1 cellular context compared by ENCODE assay signal in the genomic region with DNA sequence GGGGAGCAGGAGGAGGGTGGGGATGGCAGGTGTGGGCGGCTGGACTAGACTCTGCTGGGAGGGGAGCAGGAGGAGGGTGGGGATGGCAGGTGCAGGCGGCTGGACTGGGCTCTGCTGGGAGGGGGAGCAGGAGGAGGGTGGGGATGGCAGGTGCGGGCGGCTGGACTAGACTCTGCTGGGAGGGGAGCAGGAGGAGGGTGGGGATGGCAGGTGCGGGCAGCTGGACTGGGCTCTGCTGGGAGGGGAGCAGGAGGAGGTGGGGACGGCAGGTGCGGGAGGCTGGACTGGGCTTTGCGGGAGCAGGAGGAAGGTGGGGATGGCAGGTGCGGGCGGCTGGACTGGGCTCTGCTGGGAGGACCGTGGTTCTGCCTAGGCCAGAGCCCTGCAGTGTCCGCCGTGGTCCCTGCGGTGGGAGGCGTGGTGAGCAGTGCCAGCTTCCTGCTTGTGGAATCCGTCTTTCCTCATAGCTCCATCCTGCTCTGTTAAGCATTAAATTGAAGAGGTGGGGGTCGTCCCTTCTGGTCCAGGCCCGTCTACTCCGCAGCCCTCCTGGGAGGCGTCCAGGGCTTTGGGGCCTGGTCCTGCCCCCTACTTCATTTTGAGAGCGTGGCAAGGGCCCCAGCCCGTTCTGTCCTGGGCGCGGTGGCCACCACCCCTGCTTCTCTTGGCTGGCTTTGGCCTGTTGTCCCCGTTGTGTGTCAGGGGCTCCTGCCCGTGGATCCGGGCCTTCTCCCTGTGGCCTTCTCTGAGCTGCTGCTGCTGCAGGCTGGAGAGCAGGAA.
TF ChIP-seq lines count a peak whose summit lies in the region.

No MANE protein-coding gene starts in this region.

TF ChIP-seq in H1, 55 proteins besides CTCF, POLR2A, EP300 and RAD21:
- TF ChIP-seq SIX5 (IDR thresholded peaks at IDR 0.05; ENCODE audit: low read depth, low read length) (no peak), JUN (IDR thresholded peaks at IDR 0.05; ENCODE audit: low read depth, low read length) (no peak), SP4 (IDR thresholded peaks at IDR 0.05; ENCODE audit: low read length) (no peak), KDM4A (IDR thresholded peaks at IDR 0.05; ENCODE audit: low read depth, low read length, severe bottlenecking) (no peak), KDM5A (IDR thresholded peaks at IDR 0.05; ENCODE audit: low read length) (no peak), MAFK (IDR thresholded peaks at IDR 0.05; ENCODE audit: low read depth, low read length) (no peak), SAP30 (IDR thresholded peaks at IDR 0.05; ENCODE audit: insufficient read depth, insufficient replicate concordance, low read length) (no peak), CBX8 (IDR thresholded peaks at IDR 0.05; ENCODE audit: borderline replicate concordance, low read depth, low read length) (no peak), RBBP5 (IDR thresholded peaks at IDR 0.05; ENCODE audit: borderline replicate concordance, low read depth, low read length) (no peak), SRF (IDR thresholded peaks at IDR 0.05; ENCODE audit: low read depth, low read length) (no peak), TCF12 (IDR thresholded peaks at IDR 0.05; ENCODE audit: low read depth, low read length) (no peak), RNF2 (IDR thresholded peaks at IDR 0.05; ENCODE audit: borderline replicate concordance, low read depth, low read length, missing control alignments, poor library complexity, severe bottlenecking) (no peak), TEAD4 (IDR thresholded peaks at IDR 0.05; ENCODE audit: low read depth, low read length) (no peak), NANOG (IDR thresholded peaks at IDR 0.05; ENCODE audit: insufficient read depth, low read depth, low read length, poor library complexity, severe bottlenecking) (no peak)
- TF ChIP-seq, protein P1, sequence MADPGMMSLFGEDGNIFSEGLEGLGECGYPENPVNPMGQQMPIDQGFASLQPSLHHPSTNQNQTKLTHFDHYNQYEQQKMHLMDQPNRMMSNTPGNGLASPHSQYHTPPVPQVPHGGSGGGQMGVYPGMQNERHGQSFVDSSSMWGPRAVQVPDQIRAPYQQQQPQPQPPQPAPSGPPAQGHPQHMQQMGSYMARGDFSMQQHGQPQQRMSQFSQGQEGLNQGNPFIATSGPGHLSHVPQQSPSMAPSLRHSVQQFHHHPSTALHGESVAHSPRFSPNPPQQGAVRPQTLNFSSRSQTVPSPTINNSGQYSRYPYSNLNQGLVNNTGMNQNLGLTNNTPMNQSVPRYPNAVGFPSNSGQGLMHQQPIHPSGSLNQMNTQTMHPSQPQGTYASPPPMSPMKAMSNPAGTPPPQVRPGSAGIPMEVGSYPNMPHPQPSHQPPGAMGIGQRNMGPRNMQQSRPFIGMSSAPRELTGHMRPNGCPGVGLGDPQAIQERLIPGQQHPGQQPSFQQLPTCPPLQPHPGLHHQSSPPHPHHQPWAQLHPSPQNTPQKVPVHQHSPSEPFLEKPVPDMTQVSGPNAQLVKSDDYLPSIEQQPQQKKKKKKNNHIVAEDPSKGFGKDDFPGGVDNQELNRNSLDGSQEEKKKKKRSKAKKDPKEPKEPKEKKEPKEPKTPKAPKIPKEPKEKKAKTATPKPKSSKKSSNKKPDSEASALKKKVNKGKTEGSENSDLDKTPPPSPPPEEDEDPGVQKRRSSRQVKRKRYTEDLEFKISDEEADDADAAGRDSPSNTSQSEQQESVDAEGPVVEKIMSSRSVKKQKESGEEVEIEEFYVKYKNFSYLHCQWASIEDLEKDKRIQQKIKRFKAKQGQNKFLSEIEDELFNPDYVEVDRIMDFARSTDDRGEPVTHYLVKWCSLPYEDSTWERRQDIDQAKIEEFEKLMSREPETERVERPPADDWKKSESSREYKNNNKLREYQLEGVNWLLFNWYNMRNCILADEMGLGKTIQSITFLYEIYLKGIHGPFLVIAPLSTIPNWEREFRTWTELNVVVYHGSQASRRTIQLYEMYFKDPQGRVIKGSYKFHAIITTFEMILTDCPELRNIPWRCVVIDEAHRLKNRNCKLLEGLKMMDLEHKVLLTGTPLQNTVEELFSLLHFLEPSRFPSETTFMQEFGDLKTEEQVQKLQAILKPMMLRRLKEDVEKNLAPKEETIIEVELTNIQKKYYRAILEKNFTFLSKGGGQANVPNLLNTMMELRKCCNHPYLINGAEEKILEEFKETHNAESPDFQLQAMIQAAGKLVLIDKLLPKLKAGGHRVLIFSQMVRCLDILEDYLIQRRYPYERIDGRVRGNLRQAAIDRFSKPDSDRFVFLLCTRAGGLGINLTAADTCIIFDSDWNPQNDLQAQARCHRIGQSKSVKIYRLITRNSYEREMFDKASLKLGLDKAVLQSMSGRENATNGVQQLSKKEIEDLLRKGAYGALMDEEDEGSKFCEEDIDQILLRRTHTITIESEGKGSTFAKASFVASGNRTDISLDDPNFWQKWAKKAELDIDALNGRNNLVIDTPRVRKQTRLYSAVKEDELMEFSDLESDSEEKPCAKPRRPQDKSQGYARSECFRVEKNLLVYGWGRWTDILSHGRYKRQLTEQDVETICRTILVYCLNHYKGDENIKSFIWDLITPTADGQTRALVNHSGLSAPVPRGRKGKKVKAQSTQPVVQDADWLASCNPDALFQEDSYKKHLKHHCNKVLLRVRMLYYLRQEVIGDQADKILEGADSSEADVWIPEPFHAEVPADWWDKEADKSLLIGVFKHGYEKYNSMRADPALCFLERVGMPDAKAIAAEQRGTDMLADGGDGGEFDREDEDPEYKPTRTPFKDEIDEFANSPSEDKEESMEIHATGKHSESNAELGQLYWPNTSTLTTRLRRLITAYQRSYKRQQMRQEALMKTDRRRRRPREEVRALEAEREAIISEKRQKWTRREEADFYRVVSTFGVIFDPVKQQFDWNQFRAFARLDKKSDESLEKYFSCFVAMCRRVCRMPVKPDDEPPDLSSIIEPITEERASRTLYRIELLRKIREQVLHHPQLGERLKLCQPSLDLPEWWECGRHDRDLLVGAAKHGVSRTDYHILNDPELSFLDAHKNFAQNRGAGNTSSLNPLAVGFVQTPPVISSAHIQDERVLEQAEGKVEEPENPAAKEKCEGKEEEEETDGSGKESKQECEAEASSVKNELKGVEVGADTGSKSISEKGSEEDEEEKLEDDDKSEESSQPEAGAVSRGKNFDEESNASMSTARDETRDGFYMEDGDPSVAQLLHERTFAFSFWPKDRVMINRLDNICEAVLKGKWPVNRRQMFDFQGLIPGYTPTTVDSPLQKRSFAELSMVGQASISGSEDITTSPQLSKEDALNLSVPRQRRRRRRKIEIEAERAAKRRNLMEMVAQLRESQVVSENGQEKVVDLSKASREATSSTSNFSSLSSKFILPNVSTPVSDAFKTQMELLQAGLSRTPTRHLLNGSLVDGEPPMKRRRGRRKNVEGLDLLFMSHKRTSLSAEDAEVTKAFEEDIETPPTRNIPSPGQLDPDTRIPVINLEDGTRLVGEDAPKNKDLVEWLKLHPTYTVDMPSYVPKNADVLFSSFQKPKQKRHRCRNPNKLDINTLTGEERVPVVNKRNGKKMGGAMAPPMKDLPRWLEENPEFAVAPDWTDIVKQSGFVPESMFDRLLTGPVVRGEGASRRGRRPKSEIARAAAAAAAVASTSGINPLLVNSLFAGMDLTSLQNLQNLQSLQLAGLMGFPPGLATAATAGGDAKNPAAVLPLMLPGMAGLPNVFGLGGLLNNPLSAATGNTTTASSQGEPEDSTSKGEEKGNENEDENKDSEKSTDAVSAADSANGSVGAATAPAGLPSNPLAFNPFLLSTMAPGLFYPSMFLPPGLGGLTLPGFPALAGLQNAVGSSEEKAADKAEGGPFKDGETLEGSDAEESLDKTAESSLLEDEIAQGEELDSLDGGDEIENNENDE (IDR thresholded peaks at IDR 0.05; ENCODE audit: insufficient replicate concordance, low read length), result no peak
- TF ChIP-seq, protein P2, sequence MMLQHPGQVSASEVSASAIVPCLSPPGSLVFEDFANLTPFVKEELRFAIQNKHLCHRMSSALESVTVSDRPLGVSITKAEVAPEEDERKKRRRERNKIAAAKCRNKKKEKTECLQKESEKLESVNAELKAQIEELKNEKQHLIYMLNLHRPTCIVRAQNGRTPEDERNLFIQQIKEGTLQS (IDR thresholded peaks at IDR 0.05; ENCODE audit: insufficient read depth, low read depth, low read length), result no peak
TF ChIP-seq in H1: peak in this region for 0.
